8 cellular contexts compared by ENCODE assay signal in the genomic region with DNA sequence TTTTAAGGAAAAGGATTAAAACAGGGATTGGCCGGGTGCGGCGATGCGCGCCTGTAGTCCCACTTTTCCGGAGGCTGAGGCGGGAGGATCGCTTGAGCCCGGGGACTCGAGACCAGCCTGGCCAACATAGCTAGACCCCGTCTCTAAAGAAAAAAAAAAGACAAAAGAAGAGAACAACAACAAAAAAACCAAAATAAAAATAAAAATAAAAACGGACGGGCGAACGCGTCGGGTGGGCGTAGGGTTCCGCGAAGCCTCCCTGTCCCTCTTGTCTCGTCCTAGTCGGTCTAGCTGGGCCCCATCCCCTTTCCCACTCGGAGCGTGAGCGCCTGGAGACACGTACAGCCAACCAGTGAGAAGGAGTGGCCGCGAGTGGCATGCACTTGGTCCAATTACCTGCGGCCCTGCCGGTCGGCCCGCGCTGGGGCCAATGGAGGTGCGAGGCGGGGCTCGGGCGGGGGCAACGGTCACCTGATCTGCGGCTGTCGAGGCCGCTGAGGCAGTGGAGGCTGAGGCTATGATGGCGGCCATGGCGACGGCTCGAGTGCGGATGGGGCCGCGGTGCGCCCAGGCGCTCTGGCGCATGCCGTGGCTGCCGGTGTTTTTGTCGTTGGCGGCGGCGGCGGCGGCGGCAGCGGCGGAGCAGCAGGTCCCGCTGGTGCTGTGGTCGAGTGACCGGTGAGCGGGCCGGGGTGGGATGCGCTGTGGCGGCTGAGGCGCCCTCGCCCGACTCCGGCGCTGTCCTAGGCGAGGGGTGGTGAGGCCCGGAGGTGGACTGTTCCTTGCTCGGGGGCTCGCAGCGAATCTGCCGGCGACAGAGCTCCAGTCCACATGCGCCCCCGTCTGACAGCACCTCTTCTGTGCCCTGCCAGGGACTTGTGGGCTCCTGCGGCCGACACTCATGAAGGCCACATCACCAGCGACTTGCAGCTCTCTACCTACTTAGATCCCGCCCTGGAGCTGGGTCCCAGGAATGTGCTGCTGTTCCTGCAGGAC. TPM values are rescaled to one million over a fixed set of nuclear protein-coding genes. Genes with fewer than 3 reads are reported as not detected.
DNase-seq lines count a peak whose midpoint lies in the region; ATAC-seq and TF ChIP-seq lines count a peak whose summit lies in the region.

A gene with protein sequence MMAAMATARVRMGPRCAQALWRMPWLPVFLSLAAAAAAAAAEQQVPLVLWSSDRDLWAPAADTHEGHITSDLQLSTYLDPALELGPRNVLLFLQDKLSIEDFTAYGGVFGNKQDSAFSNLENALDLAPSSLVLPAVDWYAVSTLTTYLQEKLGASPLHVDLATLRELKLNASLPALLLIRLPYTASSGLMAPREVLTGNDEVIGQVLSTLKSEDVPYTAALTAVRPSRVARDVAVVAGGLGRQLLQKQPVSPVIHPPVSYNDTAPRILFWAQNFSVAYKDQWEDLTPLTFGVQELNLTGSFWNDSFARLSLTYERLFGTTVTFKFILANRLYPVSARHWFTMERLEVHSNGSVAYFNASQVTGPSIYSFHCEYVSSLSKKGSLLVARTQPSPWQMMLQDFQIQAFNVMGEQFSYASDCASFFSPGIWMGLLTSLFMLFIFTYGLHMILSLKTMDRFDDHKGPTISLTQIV (plus strand): TSS at position 502 of the 996 bp plus-strand sequence. CDS start 16 bp downstream, at position 518.

- H3K9ac ChIP-seq in adipocyte (ENCODE audit: low read length): peak within 1 kb of the TSS; percentile 84

- H3K4me1 Mint-ChIP-seq in type B pancreatic cell (ENCODE audit: unreplicated experiment): no peaks in the 10 kb centered on the region

- H3K9me3 ChIP-seq in adipocyte (ENCODE audit: control insufficient read depth, low read length): no peaks in the 10 kb centered on the region

- H3K36me3 ChIP-seq in adipocyte (ENCODE audit: control insufficient read depth, insufficient read depth, low read length, severe bottlenecking): peaks cover 7% of the 10 kb centered on the region

- H3K4me3 Mint-ChIP-seq in type B pancreatic cell: peak within 1 kb of the TSS; percentile 86

- H3K27me3 ChIP-seq in adipocyte (replicated peaks; ENCODE audit: control insufficient read depth, insufficient read depth, low read length): peaks cover 6% of the 10 kb centered on the region

- H3K4me3 ChIP-seq in GM12864 (ENCODE audit: low read depth, low read length): peak within 1 kb of the TSS; percentile 77
- peak within 1 kb of the TSS; percentile 82 for H3K4me3 ChIP-seq in adipocyte (ENCODE audit: low read length)

- H3K27ac Mint-ChIP-seq in type B pancreatic cell: peak within 1 kb of the TSS; percentile 62

- peaks cover 18% of the 10 kb centered on the region for H3K4me1 ChIP-seq in adipocyte (ENCODE audit: control insufficient read depth, insufficient read depth, low read length)

- ATAC-seq in HG02642 (IDR thresholded peaks at IDR 0.05; ENCODE audit: poor library complexity, unreplicated experiment): peak; percentile 98

- peaks cover 6% of the 10 kb centered on the region for H3K36me3 Mint-ChIP-seq in type B pancreatic cell

- no peak for TF ChIP-seq CTCF in GM12864 (IDR thresholded peaks at IDR 0.05; ENCODE audit: low read depth, low read length, missing control alignments)
- no peak for TF ChIP-seq CTCF in type B pancreatic cell (conservative IDR thresholded peaks at IDR 0.05)

- intact Hi-C loops in cardiac septum (cut with DNase I): no loop called here

- no peaks in the 10 kb centered on the region for H3K9me3 Mint-ChIP-seq in type B pancreatic cell

- DNase-seq in GM12864 (ENCODE audit: low read depth) (peak; percentile 76), NCI-H1105 treated with DMSO at 0.1 percent for 48 hours (lab: John Stamatoyannopoulos, UW) (peak; percentile 98), SW480 (ENCODE audit: low spot score) (peak; percentile 92), adipocyte (ENCODE audit: low read depth) (peak; percentile 94), cardiac septum (ENCODE audit: low spot score) (peak; percentile 96), pons (ENCODE audit: low spot score) (peak; percentile 90), type B pancreatic cell (ENCODE audit: extremely low spot score, unreplicated experiment) (peak; percentile 92)

- no peaks in the 10 kb centered on the region for H3K27me3 Mint-ChIP-seq in type B pancreatic cell

RNA-seq across cellular contexts. Expression of the gene that starts here (rescaled TPM):
- total RNA-seq in cardiac septum (86.1 TPM), type B pancreatic cell (ENCODE audit: low replicate concordance) (105 and 159 TPM in 2 replicates)

Comparison
In these comparisons a context has a peak if more than half of its experiments do, and no peak if none do; other contexts are left out.
1. Peak in every context shown above with its lines: DNase-seq, ATAC-seq and H3K4me3 ChIP-seq.